ENCODE assay signal across 1 cellular context in the genomic region with DNA sequence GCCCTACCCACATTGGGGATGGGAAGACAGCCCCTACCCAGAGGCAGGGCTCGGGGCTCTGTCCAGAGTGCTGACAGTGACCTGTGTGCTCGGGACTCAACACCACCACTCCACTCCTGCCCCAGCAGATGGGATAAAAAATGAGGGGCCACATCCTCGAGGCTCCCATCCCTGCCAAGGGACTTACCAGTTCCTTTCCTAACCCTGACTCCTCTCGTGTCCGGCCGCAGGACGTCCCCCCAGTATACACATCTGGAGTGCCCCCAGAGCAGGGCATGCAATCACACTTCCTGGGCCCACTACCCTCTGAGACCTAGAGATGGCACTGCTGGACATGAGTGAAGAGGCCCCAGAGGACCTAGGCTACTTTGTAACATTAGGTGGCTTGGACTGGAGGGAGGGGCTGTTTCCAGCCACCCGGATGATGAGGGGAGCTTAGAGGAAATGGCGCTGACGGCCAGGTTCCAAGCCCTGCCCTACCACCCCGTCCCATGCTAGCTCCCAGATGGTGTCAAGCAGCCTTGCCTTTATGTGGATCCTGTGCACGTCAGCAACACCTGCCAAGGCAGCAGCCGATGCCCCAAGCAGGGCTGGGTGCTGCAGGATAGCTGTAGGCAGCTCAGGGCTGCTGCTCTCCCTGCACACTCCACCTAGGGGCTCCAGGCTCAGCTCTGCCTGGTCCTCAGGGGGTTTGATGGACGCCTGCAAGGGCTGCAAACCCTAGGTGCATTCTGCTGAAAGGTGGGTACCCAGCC.
TF ChIP-seq lines count a peak whose summit lies in the region.

No MANE protein-coding gene starts in this region.

TF ChIP-seq in GM23338, 12 proteins besides CTCF, POLR2A, EP300 and RAD21 (continued from another document):
- TF ChIP-seq, protein P1, sequence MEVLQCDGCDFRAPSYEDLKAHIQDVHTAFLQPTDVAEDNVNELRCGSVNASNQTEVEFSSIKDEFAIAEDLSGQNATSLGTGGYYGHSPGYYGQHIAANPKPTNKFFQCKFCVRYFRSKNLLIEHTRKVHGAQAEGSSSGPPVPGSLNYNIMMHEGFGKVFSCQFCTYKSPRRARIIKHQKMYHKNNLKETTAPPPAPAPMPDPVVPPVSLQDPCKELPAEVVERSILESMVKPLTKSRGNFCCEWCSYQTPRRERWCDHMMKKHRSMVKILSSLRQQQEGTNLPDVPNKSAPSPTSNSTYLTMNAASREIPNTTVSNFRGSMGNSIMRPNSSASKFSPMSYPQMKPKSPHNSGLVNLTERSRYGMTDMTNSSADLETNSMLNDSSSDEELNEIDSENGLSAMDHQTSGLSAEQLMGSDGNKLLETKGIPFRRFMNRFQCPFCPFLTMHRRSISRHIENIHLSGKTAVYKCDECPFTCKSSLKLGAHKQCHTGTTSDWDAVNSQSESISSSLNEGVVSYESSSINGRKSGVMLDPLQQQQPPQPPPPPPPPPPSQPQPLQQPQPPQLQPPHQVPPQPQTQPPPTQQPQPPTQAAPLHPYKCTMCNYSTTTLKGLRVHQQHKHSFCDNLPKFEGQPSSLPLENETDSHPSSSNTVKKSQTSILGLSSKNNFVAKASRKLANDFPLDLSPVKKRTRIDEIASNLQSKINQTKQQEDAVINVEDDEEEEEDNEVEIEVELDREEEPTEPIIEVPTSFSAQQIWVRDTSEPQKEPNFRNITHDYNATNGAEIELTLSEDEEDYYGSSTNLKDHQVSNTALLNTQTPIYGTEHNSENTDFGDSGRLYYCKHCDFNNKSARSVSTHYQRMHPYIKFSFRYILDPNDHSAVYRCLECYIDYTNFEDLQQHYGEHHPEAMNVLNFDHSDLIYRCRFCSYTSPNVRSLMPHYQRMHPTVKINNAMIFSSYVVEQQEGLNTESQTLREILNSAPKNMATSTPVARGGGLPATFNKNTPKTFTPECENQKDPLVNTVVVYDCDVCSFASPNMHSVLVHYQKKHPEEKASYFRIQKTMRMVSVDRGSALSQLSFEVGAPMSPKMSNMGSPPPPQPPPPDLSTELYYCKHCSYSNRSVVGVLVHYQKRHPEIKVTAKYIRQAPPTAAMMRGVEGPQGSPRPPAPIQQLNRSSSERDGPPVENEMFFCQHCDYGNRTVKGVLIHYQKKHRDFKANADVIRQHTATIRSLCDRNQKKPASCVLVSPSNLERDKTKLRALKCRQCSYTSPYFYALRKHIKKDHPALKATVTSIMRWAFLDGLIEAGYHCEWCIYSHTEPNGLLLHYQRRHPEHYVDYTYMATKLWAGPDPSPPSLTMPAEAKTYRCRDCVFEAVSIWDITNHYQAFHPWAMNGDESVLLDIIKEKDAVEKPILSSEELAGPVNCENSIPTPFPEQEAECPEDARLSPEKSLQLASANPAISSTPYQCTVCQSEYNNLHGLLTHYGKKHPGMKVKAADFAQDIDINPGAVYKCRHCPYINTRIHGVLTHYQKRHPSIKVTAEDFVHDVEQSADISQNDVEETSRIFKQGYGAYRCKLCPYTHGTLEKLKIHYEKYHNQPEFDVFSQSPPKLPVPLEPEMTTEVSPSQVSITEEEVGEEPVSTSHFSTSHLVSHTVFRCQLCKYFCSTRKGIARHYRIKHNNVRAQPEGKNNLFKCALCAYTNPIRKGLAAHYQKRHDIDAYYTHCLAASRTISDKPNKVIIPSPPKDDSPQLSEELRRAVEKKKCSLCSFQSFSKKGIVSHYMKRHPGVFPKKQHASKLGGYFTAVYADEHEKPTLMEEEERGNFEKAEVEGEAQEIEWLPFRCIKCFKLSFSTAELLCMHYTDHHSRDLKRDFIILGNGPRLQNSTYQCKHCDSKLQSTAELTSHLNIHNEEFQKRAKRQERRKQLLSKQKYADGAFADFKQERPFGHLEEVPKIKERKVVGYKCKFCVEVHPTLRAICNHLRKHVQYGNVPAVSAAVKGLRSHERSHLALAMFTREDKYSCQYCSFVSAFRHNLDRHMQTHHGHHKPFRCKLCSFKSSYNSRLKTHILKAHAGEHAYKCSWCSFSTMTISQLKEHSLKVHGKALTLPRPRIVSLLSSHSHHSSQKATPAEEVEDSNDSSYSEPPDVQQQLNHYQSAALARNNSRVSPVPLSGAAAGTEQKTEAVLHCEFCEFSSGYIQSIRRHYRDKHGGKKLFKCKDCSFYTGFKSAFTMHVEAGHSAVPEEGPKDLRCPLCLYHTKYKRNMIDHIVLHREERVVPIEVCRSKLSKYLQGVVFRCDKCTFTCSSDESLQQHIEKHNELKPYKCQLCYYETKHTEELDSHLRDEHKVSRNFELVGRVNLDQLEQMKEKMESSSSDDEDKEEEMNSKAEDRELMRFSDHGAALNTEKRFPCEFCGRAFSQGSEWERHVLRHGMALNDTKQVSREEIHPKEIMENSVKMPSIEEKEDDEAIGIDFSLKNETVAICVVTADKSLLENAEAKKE (CRISPR knock-in tag; IDR thresholded peaks at IDR 0.05) = no peak
- TF ChIP-seq CREB1 (CRISPR knock-in tag; IDR thresholded peaks at IDR 0.05; ENCODE audit: low read depth) (no peak), EZH2phosphoT487 (IDR thresholded peaks at IDR 0.05; ENCODE audit: unreplicated experiment) (no peak), JUNB (IDR thresholded peaks at IDR 0.05; ENCODE audit: unreplicated experiment) (no peak), ZNF114 (CRISPR knock-in tag; IDR thresholded peaks at IDR 0.05) (no peak), STAT1 (IDR thresholded peaks at IDR 0.05; ENCODE audit: unreplicated experiment) (no peak), EZH2 (IDR thresholded peaks at IDR 0.05; ENCODE audit: low read depth, unreplicated experiment) (no peak), ETS1 (IDR thresholded peaks at IDR 0.05) (no peak)
